In genomic region chr10:131729938-131730660, GRCh38 we compare ENCODE assay signal across 21 cellular contexts.
A peak's percentile ranks its signal among the peaks of the same experiment; 100 is the strongest.
DNase-seq lines count a peak whose midpoint lies in the region; ATAC-seq, FAIRE-seq and TF ChIP-seq lines count a peak whose summit lies in the region.
"Had no signal": no experiment of that assay in that cellular context is flagged by ENCODE, and none has a peak within 500 bp of the region (broad histone marks: within the 10 kb centered on the region; RNA-seq: fewer than 3 reads in every experiment).

No MANE protein-coding gene starts in this region.

- H3K27ac ChIP-seq in upper lobe of right lung (no peak overlapping the region), A673 (ENCODE audit: low read depth, low read length, poor library complexity, severe bottlenecking) (no peak overlapping the region)
- H3K27ac ChIP-seq: C4-2B, GM23248, SK-N-MC had no signal

- H3K36me3 Mint-ChIP-seq in natural killer cell treated with Interleukin-12 subunit alpha and Interleukin-12 subunit beta and Interleukin-15 and Interleukin-18, amount 100 ng/mL, for 72 hours, result no peaks in the 10 kb centered on the region
- H3K36me3 Mint-ChIP-seq in natural killer cell (no peaks in the 10 kb centered on the region), mesothelial cell of epicardium (peaks cover 4% of the 10 kb centered on the region)

- CTCF ChIA-PET in A673 (lab: Charles Lee), result no interaction called here

- no peak overlapping the region for H3K27ac Mint-ChIP-seq in natural killer cell treated with Interleukin-12 subunit alpha and Interleukin-12 subunit beta and Interleukin-15 and Interleukin-18, amount 100 ng/mL, for 72 hours
- H3K27ac Mint-ChIP-seq in natural killer cell (no peak overlapping the region), mesothelial cell of epicardium (peak overlapping the region; percentile 59)

- peaks cover 0 to 11% of the 10 kb centered on the region in 2 donors for H3K4me1 Mint-ChIP-seq in natural killer cell treated with Interleukin-12 subunit alpha and Interleukin-12 subunit beta and Interleukin-15 and Interleukin-18, amount 100 ng/mL, for 72 hours (ENCODE audit: low read depth in 2 of 2)
- H3K4me1 Mint-ChIP-seq in natural killer cell (peaks cover 6 to 13% of the 10 kb centered on the region in 2 donors), mesothelial cell of epicardium (peaks cover 44% of the 10 kb centered on the region)

- H3K27me3 ChIP-seq in upper lobe of right lung (no peaks in the 10 kb centered on the region), A673 (replicated peaks; ENCODE audit: insufficient read depth, low read depth, low read length, poor library complexity) (no peaks in the 10 kb centered on the region)

- H3K9me3 Mint-ChIP-seq in natural killer cell treated with Interleukin-12 subunit alpha and Interleukin-12 subunit beta and Interleukin-15 and Interleukin-18, amount 100 ng/mL, for 72 hours, result no peaks in the 10 kb centered on the region
- H3K9me3 Mint-ChIP-seq in natural killer cell, result no peaks in the 10 kb centered on the region
- peaks cover 5% of the 10 kb centered on the region for H3K9me3 Mint-ChIP-seq in mesothelial cell of epicardium

- H3K9me3 ChIP-seq in upper lobe of right lung (no peaks in the 10 kb centered on the region), A673 (ENCODE audit: low read depth, low read length, poor library complexity, severe bottlenecking) (no peaks in the 10 kb centered on the region)

- H3K27me3 Mint-ChIP-seq in natural killer cell treated with Interleukin-12 subunit alpha and Interleukin-12 subunit beta and Interleukin-15 and Interleukin-18, amount 100 ng/mL, for 72 hours, result peaks cover 9 to 14% of the 10 kb centered on the region in 2 donors
- H3K27me3 Mint-ChIP-seq in natural killer cell (ENCODE audit: low read depth in 2 of 2) (peaks cover 10 to 17% of the 10 kb centered on the region in 2 donors), mesothelial cell of epicardium (ENCODE audit: low read depth) (peaks cover 8% of the 10 kb centered on the region)

- H3K4me1 ChIP-seq in upper lobe of right lung (peaks cover 6% of the 10 kb centered on the region), A673 (ENCODE audit: insufficient read depth, low read length, poor library complexity, severe bottlenecking) (no peaks in the 10 kb centered on the region)

- no TSS peak for BruUV-seq in A673 (replicated peaks; lab: Mats Ljungman, UMichigan)

- DNase-seq in natural killer cell treated with Interleukin-12 subunit alpha and Interleukin-12 subunit beta and Interleukin-15 and Interleukin-18, amount 100 ng/mL, for 72 hours (ENCODE audit: low spot score), result peak; percentile 18
- DNase-seq in natural killer cell (no peak), ecto neural progenitor cell (ENCODE audit: low spot score) (peak; percentile 41), mesothelial cell of epicardium (ENCODE audit: low spot score in 2 of 2, unreplicated experiment in 2 of 2) (peak in 1 of 2 experiments; percentile 17), upper lobe of right lung (peak; percentile 25), A673 (ENCODE audit: low spot score) (no peak), D721Med (ENCODE audit: insufficient read length, low spot score) (no peak)
- DNase-seq in stimulated activated CD4-positive, alpha-beta T cell treated with anti-CD3 and anti-CD28 coated beads, Interleukin-4, amount 100 ng/mL, for 4 hours, result no peak
- DNase-seq: AML-193; DMS79 treated with DMSO at 0.1 percent for 48 hours; GM23248; MM.1S; NCI-H1092; NCI-H1436 treated with DMSO at 0.1 percent for 48 hours; NCI-H2029 treated with DMSO at 0.1 percent for 48 hours; NCI-H2171 treated with DMSO at 0.1 percent for 48 hours; NK-92 treated with Interleukin-12 subunit alpha and Interleukin-12 subunit beta, amount 100 ng/mL, for 24 hours; SHP77 had no signal

- TF ChIP-seq CTCF in natural killer cell (IDR thresholded peaks at IDR 0.05), result no peak
- no peak for TF ChIP-seq CTCF in mesothelial cell of epicardium (IDR thresholded peaks at IDR 0.05; ENCODE audit: unreplicated experiment)
- TF ChIP-seq CTCF in upper lobe of right lung (IDR thresholded peaks at IDR 0.05), result no peak
- TF ChIP-seq CTCF in A673 (conservative IDR thresholded peaks at IDR 0.05; ENCODE audit: low read depth, low read length), result no peak
- TF ChIP-seq CTCF in D721Med (IDR thresholded peaks at IDR 0.05; ENCODE audit: insufficient read depth, missing control alignments), result no peak

- no peak for ATAC-seq in natural killer cell treated with Interleukin-12 subunit alpha and Interleukin-12 subunit beta and Interleukin-15 and Interleukin-18, amount 100 ng/mL, for 72 hours
- no peak for ATAC-seq in natural killer cell
- ATAC-seq in upper lobe of right lung, result no peak

- intact Hi-C loops in natural killer cell (cut with micrococcal nuclease) (no loop called here), upper lobe of right lung (cut with DNase I) (no loop called here), A673 (cut with micrococcal nuclease; ENCODE audit: unreplicated experiment) (no loop called here)

- no peak for FAIRE-seq in D721Med (lab: Jason Lieb, UNC)
- FAIRE-seq: RCC 7860 had no signal

- POLR2A ChIA-PET in A673 (lab: Charles Lee; ENCODE audit: low non-redundant PET), result no interaction called here

- H3K4me3 Mint-ChIP-seq in natural killer cell treated with Interleukin-12 subunit alpha and Interleukin-12 subunit beta and Interleukin-15 and Interleukin-18, amount 100 ng/mL, for 72 hours, result no peak overlapping the region
- H3K4me3 Mint-ChIP-seq in natural killer cell, result no peak overlapping the region
- peak overlapping the region; percentile 17 for H3K4me3 Mint-ChIP-seq in mesothelial cell of epicardium

- H3K4me3 ChIP-seq in upper lobe of right lung (no peak overlapping the region), A673 (ENCODE audit: low read depth, low read length, poor library complexity, severe bottlenecking) (no peak overlapping the region)
- H3K4me3 ChIP-seq: GM23248, SK-N-MC had no signal

- no peaks in the 10 kb centered on the region for H3K36me3 ChIP-seq in upper lobe of right lung
- no peaks in the 10 kb centered on the region for H3K36me3 ChIP-seq in A673 (ENCODE audit: insufficient read depth, low read length, poor library complexity, severe bottlenecking)

Comparison
In these comparisons a context has a peak if more than half of its experiments do, and no peak if none do; other contexts are left out.
1. DNase-seq: peak in natural killer cell treated with Interleukin-12 subunit alpha and Interleukin-12 subunit beta and Interleukin-15 and Interleukin-18, amount 100 ng/mL, for 72 hours (single experiment), ecto neural progenitor cell (single experiment) and upper lobe of right lung (single experiment); none in natural killer cell (single experiment), A673 (single experiment), stimulated activated CD4-positive, alpha-beta T cell treated with anti-CD3 and anti-CD28 coated beads, Interleukin-4, amount 100 ng/mL, for 4 hours (0 of 2) and D721Med (single experiment).